ENCODE assay signal across 1 cellular context in the genomic region with DNA sequence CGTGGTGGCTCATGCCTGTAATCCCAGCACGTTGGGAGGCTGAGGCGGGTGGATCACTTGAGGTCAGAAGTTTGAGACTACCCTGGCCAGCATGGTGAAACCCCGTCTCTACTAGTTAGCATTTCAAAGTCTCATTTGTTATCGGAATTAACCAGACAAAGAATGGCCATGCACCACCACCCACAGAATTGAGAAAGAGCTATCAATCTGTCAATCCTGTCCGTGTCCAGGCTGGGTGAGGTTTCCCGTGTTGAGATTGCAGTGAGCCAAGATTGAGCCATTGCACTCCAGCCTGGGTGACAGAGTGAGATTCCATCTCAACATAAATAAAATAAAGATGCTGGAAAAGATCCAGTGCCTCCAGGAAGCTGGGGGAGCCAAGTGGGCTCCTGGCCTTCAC.
TF ChIP-seq lines count a peak whose summit lies in the region.
"Not testable (repeated sequence)": the region's sequence is repeated elsewhere in the genome, so short reads cannot be mapped to it uniquely, and the experiment has no call there.

No MANE protein-coding gene starts in this region.

TF ChIP-seq in K562, 482 proteins besides CTCF, POLR2A, EP300 and RAD21 (continues in another document):
- peak in 1 of 2 experiments; percentile 92; a peak in 2 of 4 replicates for TF ChIP-seq ZMIZ1 (IDR thresholded peaks at IDR 0.05; ENCODE audit: low read depth in 2 of 2, low read length in 2 of 2)
- TF ChIP-seq, protein P1, sequence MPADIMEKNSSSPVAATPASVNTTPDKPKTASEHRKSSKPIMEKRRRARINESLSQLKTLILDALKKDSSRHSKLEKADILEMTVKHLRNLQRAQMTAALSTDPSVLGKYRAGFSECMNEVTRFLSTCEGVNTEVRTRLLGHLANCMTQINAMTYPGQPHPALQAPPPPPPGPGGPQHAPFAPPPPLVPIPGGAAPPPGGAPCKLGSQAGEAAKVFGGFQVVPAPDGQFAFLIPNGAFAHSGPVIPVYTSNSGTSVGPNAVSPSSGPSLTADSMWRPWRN (IDR thresholded peaks at IDR 0.05; ENCODE audit: low read depth): peak; percentile 99
- peak; percentile 97 for TF ChIP-seq ARID1B (IDR thresholded peaks at IDR 0.05)
- peak; percentile 51; the same call in 1 of the 2 replicates for TF ChIP-seq CREB1 (IDR thresholded peaks at IDR 0.05)
- not testable (repeated sequence) for TF ChIP-seq CREB1 (CRISPR knock-in tag; IDR thresholded peaks at IDR 0.05); ETV6 (CRISPR knock-in tag; IDR thresholded peaks at IDR 0.05; ENCODE audit: borderline replicate concordance); NR4A1 (CRISPR knock-in tag; IDR thresholded peaks at IDR 0.05)
- TF ChIP-seq NCOA2 (IDR thresholded peaks at IDR 0.05; ENCODE audit: partially characterized antibody in 2 of 2): peak in 1 of 2 experiments; percentile 43
- peak; percentile 88 for TF ChIP-seq GATA2 (CRISPR knock-in tag; IDR thresholded peaks at IDR 0.05)
- TF ChIP-seq SMARCE1 (IDR thresholded peaks at IDR 0.05): peak; percentile 92
- peak; percentile 100 for TF ChIP-seq HMBOX1 (IDR thresholded peaks at IDR 0.05)
- peak; percentile 89 to 100 for TF ChIP-seq HDAC1 (IDR thresholded peaks at IDR 0.05)
- 0 out of 2 replicates have a peak, but pooled peaks have one; percentile 70 for TF ChIP-seq HEY1 (CRISPR knock-in tag; IDR thresholded peaks at IDR 0.05; ENCODE audit: borderline replicate concordance)
- TF ChIP-seq NFIC (IDR thresholded peaks at IDR 0.05): peak; percentile 87
- peak; percentile 66; the same call in 1 of the 2 replicates for TF ChIP-seq CC2D1A (IDR thresholded peaks at IDR 0.05)
- TF ChIP-seq, protein P2, sequence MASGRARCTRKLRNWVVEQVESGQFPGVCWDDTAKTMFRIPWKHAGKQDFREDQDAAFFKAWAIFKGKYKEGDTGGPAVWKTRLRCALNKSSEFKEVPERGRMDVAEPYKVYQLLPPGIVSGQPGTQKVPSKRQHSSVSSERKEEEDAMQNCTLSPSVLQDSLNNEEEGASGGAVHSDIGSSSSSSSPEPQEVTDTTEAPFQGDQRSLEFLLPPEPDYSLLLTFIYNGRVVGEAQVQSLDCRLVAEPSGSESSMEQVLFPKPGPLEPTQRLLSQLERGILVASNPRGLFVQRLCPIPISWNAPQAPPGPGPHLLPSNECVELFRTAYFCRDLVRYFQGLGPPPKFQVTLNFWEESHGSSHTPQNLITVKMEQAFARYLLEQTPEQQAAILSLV (tag; IDR thresholded peaks at IDR 0.05): peak; percentile 79
- TF ChIP-seq ETV5 (CRISPR knock-in tag; IDR thresholded peaks at IDR 0.05; ENCODE audit: low read depth): peak; percentile 79; the same call in 1 of the 2 replicates
- TF ChIP-seq ATF6 (CRISPR knock-in tag; IDR thresholded peaks at IDR 0.05): peak; percentile 75; the same call in 1 of the 2 replicates
- 0 out of 2 replicates have a peak, but pooled peaks have one; percentile 41 for TF ChIP-seq SREBF2 (CRISPR knock-in tag; IDR thresholded peaks at IDR 0.05)
- TF ChIP-seq ZKSCAN1 (IDR thresholded peaks at IDR 0.05; ENCODE audit: low read depth, low read length): peak; percentile 19; the same call in 1 of the 2 replicates
- TF ChIP-seq ARNT (IDR thresholded peaks at IDR 0.05): peak in 1 of 2 experiments; percentile 89; a peak in 1 of 4 replicates
- TF ChIP-seq TCF7 (IDR thresholded peaks at IDR 0.05; ENCODE audit: borderline replicate concordance): peak; percentile 81; the same call in 1 of the 2 replicates
- TF ChIP-seq RCOR1 (IDR thresholded peaks at IDR 0.05; ENCODE audit: borderline replicate concordance in 1 of 2, low read depth in 2 of 2, low read length in 2 of 2): peak; percentile 100
- peak; percentile 89 for TF ChIP-seq ETV1 (tag; conservative IDR thresholded peaks at IDR 0.05; ENCODE audit: low read depth)
- TF ChIP-seq ZNF395 (CRISPR knock-in tag; IDR thresholded peaks at IDR 0.05): peak; percentile 83; the same call in 1 of the 2 replicates
- TF ChIP-seq FOXK2 (conservative IDR thresholded peaks at IDR 0.05 in 1 of 2, IDR thresholded peaks at IDR 0.05 in 1 of 2; ENCODE audit: low read depth in 2 of 2): 0 out of 4 replicates have a peak, but pooled peaks of 1 of the 2 experiments have one; percentile 21
- peak; percentile 95 for TF ChIP-seq BHLHE40 (IDR thresholded peaks at IDR 0.05; ENCODE audit: low read length)
- peak; percentile 89 for TF ChIP-seq NBN (IDR thresholded peaks at IDR 0.05; ENCODE audit: low read depth)
- peak; percentile 100 for TF ChIP-seq KDM1A (IDR thresholded peaks at IDR 0.05)
- TF ChIP-seq PHF21A (IDR thresholded peaks at IDR 0.05; ENCODE audit: borderline replicate concordance, low read depth): peak; percentile 55; the same call in 1 of the 2 replicates
- TF ChIP-seq ETV6 (IDR thresholded peaks at IDR 0.05; ENCODE audit: borderline replicate concordance in 1 of 2, low read depth in 2 of 2, low read length in 1 of 2): peak in 1 of 2 experiments; percentile 47; a peak in 1 of 4 replicates
- peak; percentile 84 for TF ChIP-seq NR4A1 (tag; IDR thresholded peaks at IDR 0.05)
- 0 out of 2 replicates have a peak, but pooled peaks have one; percentile 14 for TF ChIP-seq CBX1 (IDR thresholded peaks at IDR 0.05; ENCODE audit: low read depth)
- TF ChIP-seq BCOR (IDR thresholded peaks at IDR 0.05): peak; percentile 92
- peak; percentile 29; the same call in 1 of the 2 replicates for TF ChIP-seq RAD51 (IDR thresholded peaks at IDR 0.05; ENCODE audit: borderline replicate concordance, low read depth)
- TF ChIP-seq, protein P3, sequence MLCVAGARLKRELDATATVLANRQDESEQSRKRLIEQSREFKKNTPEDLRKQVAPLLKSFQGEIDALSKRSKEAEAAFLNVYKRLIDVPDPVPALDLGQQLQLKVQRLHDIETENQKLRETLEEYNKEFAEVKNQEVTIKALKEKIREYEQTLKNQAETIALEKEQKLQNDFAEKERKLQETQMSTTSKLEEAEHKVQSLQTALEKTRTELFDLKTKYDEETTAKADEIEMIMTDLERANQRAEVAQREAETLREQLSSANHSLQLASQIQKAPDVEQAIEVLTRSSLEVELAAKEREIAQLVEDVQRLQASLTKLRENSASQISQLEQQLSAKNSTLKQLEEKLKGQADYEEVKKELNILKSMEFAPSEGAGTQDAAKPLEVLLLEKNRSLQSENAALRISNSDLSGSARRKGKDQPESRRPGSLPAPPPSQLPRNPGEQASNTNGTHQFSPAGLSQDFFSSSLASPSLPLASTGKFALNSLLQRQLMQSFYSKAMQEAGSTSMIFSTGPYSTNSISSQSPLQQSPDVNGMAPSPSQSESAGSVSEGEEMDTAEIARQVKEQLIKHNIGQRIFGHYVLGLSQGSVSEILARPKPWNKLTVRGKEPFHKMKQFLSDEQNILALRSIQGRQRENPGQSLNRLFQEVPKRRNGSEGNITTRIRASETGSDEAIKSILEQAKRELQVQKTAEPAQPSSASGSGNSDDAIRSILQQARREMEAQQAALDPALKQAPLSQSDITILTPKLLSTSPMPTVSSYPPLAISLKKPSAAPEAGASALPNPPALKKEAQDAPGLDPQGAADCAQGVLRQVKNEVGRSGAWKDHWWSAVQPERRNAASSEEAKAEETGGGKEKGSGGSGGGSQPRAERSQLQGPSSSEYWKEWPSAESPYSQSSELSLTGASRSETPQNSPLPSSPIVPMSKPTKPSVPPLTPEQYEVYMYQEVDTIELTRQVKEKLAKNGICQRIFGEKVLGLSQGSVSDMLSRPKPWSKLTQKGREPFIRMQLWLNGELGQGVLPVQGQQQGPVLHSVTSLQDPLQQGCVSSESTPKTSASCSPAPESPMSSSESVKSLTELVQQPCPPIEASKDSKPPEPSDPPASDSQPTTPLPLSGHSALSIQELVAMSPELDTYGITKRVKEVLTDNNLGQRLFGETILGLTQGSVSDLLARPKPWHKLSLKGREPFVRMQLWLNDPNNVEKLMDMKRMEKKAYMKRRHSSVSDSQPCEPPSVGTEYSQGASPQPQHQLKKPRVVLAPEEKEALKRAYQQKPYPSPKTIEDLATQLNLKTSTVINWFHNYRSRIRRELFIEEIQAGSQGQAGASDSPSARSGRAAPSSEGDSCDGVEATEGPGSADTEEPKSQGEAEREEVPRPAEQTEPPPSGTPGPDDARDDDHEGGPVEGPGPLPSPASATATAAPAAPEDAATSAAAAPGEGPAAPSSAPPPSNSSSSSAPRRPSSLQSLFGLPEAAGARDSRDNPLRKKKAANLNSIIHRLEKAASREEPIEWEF (CRISPR knock-in tag; IDR thresholded peaks at IDR 0.05): peak; percentile 45; the same call in 1 of the 2 replicates
- peak; percentile 92 for TF ChIP-seq MTA2 (IDR thresholded peaks at IDR 0.05; ENCODE audit: low read depth)
- TF ChIP-seq, protein P4, sequence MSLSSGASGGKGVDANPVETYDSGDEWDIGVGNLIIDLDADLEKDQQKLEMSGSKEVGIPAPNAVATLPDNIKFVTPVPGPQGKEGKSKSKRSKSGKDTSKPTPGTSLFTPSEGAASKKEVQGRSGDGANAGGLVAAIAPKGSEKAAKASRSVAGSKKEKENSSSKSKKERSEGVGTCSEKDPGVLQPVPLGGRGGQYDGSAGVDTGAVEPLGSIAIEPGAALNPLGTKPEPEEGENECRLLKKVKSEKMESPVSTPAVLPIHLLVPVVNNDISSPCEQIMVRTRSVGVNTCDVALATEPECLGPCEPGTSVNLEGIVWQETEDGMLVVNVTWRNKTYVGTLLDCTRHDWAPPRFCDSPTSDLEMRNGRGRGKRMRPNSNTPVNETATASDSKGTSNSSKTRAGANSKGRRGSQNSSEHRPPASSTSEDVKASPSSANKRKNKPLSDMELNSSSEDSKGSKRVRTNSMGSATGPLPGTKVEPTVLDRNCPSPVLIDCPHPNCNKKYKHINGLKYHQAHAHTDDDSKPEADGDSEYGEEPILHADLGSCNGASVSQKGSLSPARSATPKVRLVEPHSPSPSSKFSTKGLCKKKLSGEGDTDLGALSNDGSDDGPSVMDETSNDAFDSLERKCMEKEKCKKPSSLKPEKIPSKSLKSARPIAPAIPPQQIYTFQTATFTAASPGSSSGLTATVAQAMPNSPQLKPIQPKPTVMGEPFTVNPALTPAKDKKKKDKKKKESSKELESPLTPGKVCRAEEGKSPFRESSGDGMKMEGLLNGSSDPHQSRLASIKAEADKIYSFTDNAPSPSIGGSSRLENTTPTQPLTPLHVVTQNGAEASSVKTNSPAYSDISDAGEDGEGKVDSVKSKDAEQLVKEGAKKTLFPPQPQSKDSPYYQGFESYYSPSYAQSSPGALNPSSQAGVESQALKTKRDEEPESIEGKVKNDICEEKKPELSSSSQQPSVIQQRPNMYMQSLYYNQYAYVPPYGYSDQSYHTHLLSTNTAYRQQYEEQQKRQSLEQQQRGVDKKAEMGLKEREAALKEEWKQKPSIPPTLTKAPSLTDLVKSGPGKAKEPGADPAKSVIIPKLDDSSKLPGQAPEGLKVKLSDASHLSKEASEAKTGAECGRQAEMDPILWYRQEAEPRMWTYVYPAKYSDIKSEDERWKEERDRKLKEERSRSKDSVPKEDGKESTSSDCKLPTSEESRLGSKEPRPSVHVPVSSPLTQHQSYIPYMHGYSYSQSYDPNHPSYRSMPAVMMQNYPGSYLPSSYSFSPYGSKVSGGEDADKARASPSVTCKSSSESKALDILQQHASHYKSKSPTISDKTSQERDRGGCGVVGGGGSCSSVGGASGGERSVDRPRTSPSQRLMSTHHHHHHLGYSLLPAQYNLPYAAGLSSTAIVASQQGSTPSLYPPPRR (CRISPR knock-in tag; IDR thresholded peaks at IDR 0.05; ENCODE audit: borderline replicate concordance): 0 out of 2 replicates have a peak, but pooled peaks have one; percentile 78
